ENCODE assay signal across 10 cellular contexts in genomic region chr5:76953551-76954382, GRCh38. TPM values are rescaled to one million over a fixed set of nuclear protein-coding genes. Genes with fewer than 3 reads are reported as not detected.
DNase-seq lines count a peak whose midpoint lies in the region; ATAC-seq, FAIRE-seq and TF ChIP-seq lines count a peak whose summit lies in the region.
"Had no signal": no experiment of that assay in that cellular context is flagged by ENCODE, and none has a peak within 500 bp of the region (broad histone marks: within the 10 kb centered on the region; RNA-seq: fewer than 3 reads in every experiment).

No MANE protein-coding gene starts in this region.

- no peaks in the 10 kb centered on the region for H3K9me3 ChIP-seq in T-helper 17 cell (ENCODE audit: control insufficient read depth, low read length, poor library complexity, severe bottlenecking)
- no peaks in the 10 kb centered on the region for H3K9me3 ChIP-seq in ovary

- TF ChIP-seq EP300 in ovary (IDR thresholded peaks at IDR 0.05), result no peak

- H3K4me3 ChIP-seq in BJ (ENCODE audit: low read depth, low read length) (peak overlapping the region; percentile 16), ovary (peak overlapping the region; percentile 13)

- no peak overlapping the region for H3K27ac Mint-ChIP-seq in T-helper 17 cell
- H3K27ac Mint-ChIP-seq: activated T-helper 2 cell treated with anti-CD3 and anti-CD28 coated beads, Interferon-gamma antibody, Interleukin-2, Interleukin-4, amounts not matched to agents 10 μg/mL and 5 μg/mL and 100 μg/mL, durations not matched to agents 14 hours and 24 hours and 36 hours had no signal

- H3K27me3 ChIP-seq in BJ (ENCODE audit: control insufficient read depth, insufficient read depth, low read length) (peaks cover 14% of the 10 kb centered on the region), ovary (no peaks in the 10 kb centered on the region)

- in situ Hi-C loops in KBM-7 (cut with MboI; ENCODE audit: low pct_unique_long_range_greater_than_20kb, low sequenced_read_pairs), result no loop called here

- H3K36me3 Mint-ChIP-seq in T-helper 17 cell (ENCODE audit: low read depth), result no peaks in the 10 kb centered on the region

- H3K36me3 ChIP-seq in BJ (ENCODE audit: control insufficient read depth, insufficient read depth, low read length) (no peaks in the 10 kb centered on the region), ovary (no peaks in the 10 kb centered on the region)

- peaks cover 7% of the 10 kb centered on the region for H3K4me1 Mint-ChIP-seq in T-helper 17 cell

- POLR2A ChIA-PET in BJ (lab: Charles Lee), result no interaction called here

- ATAC-seq in T-helper 17 cell, result no peak

- no peaks in the 10 kb centered on the region for H3K4me1 ChIP-seq in ovary (ENCODE audit: insufficient read depth)

- intact Hi-C loops in ovary (cut with DNase I), result no loop called here

- TF ChIP-seq POLR2A in ovary (IDR thresholded peaks at IDR 0.05), result no peak

- FAIRE-seq in frontal cortex (lab: Jason Lieb, UNC), result no peak

- CTCF ChIA-PET in BJ (lab: Yijun Ruan, JAX), result no interaction called here

- peak overlapping the region; percentile 36 for H3K4me3 Mint-ChIP-seq in T-helper 17 cell

- no peak for DNase-seq in BJ (ENCODE audit: low read depth)
- DNase-seq in T-helper 17 cell, result no peak
- peak; percentile 29 to 33 for DNase-seq in frontal cortex (ENCODE audit: low spot score in 2 of 2)
- no peak for DNase-seq in ovary
- DNase-seq in KBM-7, result no peak
- DNase-seq in occipital lobe (lab: John Stamatoyannopoulos, UW), result no peak
- no peak for DNase-seq in NOMO-1 (lab: John Stamatoyannopoulos, UW; ENCODE audit: unreplicated experiment in 2 of 2)
- no peak for DNase-seq in cerebellar nuclear complex (lab: John Stamatoyannopoulos, UW)
- DNase-seq: midbrain had no signal

- 1 to 2% (median 1%) methylated on average over 51 to 81 of the region's 81 CpGs for WGBS in ovary, 3 donors

- no peak overlapping the region for H3K27ac ChIP-seq in ovary

- peaks cover 46% of the 10 kb centered on the region for H3K27me3 Mint-ChIP-seq in T-helper 17 cell

- TF ChIP-seq CTCF in BJ (IDR thresholded peaks at IDR 0.05; ENCODE audit: insufficient read depth, low read depth, low read length) (no peak), ovary (IDR thresholded peaks at IDR 0.05) (no peak)

RNA-seq across cellular contexts. Expression of gene CRHBP, which starts 0.9 kb away (rescaled TPM):
- 0.05 TPM in 1 of 2 replicates, not detected in the other for polyA plus RNA-seq in BJ (2011; rRNA removed)
- polyA minus RNA-seq in BJ (2011; rRNA and poly(A)+ RNA removed), result not detected in 2 replicates
- under 1 TPM in 1 of 2 donors, not detected in 1; 0.50 TPM for total RNA-seq in T-helper 17 cell
- total RNA-seq in frontal cortex, result 7.3 TPM
- total RNA-seq in ovary, result 1 to 10 TPM in 4 of 7 donors, under 1 TPM in 3; 0.18 to 6.4 (median 1.0) TPM
- 1 to 10 TPM; 3.7 to 4.6 TPM for polyA plus RNA-seq in ovary
- 2.3 TPM for total RNA-seq in occipital lobe

Comparison
In these comparisons a context has a peak if more than half of its experiments do, and no peak if none do; other contexts are left out.
1. DNase-seq: peak in frontal cortex (2 of 2); none in BJ (single experiment), T-helper 17 cell (0 of 3), ovary (0 of 5), KBM-7 (single experiment), occipital lobe (single experiment), NOMO-1 (0 of 2) and cerebellar nuclear complex (0 of 2).